Comparison of ENCODE assay signal across 1 cellular context in the genomic region with DNA sequence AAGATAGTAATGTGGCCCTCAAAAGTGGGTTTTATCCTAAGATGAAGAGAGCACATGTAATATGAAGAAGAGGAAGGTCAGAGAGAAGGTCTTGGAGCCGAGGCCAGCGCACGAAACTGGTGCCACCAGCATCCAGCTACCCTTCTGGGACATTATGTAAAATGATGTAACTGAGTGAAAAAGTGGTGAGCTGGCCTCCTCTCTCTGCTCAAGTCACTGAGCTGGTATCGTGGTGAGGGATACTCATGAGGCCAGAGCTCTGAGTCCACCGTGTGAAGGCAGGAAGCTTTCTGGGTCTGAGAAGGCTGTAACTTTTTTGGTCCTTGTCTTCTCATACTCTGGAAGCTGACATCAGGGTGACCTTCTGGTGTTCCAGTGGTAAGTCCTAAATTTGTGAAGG.
TF ChIP-seq lines count a peak whose summit lies in the region.

No MANE protein-coding gene starts in this region.

TF ChIP-seq in K562, 482 proteins besides CTCF, POLR2A, EP300 and RAD21:
- TF ChIP-seq FOXA1 (IDR thresholded peaks at IDR 0.05; ENCODE audit: borderline replicate concordance) (no peak), L3MBTL2 (IDR thresholded peaks at IDR 0.05) (peak; percentile 41; the same call in 1 of the 2 replicates), CEBPG (CRISPR knock-in tag; IDR thresholded peaks at IDR 0.05) (0 out of 2 replicates have a peak, but pooled peaks have one; percentile 14), CEBPG (tag; conservative IDR thresholded peaks at IDR 0.05 in 1 of 2, IDR thresholded peaks at IDR 0.05 in 1 of 2) (peak in 1 of 2 experiments; percentile 82; a peak in 2 of 4 replicates), POLR2H (tag; IDR thresholded peaks at IDR 0.05; ENCODE audit: low read depth) (0 out of 2 replicates have a peak, but pooled peaks have one; percentile 29)
